ENCODE assay signal across 1 cellular context in genomic region chr12:14514946-14515345, GRCh38.
TF ChIP-seq lines count a peak whose summit lies in the region.

No MANE protein-coding gene starts in this region.

TF ChIP-seq in WTC11, 78 proteins besides CTCF, POLR2A, EP300 and RAD21 (continued from another document):
- TF ChIP-seq E2F1 (CRISPR knock-in tag; IDR thresholded peaks at IDR 0.05) (no peak), KAT7 (CRISPR knock-in tag; IDR thresholded peaks at IDR 0.05; ENCODE audit: borderline replicate concordance) (no peak), TEAD4 (CRISPR knock-in tag; IDR thresholded peaks at IDR 0.05) (no peak), JAZF1 (CRISPR knock-in tag; IDR thresholded peaks at IDR 0.05) (no peak), ELF4 (CRISPR knock-in tag; IDR thresholded peaks at IDR 0.05; ENCODE audit: low read depth) (no peak)
